In genomic region chr1:121097867-121098215, GRCh38 we compare ENCODE assay signal across 8 cellular contexts.
DNase-seq lines count a peak whose midpoint lies in the region; ATAC-seq and TF ChIP-seq lines count a peak whose summit lies in the region.
"Not testable (repeated sequence)": the region's sequence is repeated elsewhere in the genome, so short reads cannot be mapped to it uniquely, and the experiment has no call there.

No MANE protein-coding gene starts in this region.

- intact Hi-C loops in vagina (cut with DNase I), result not testable (repeated sequence)

- not testable (repeated sequence) for TF ChIP-seq POLR2A in vagina (IDR thresholded peaks at IDR 0.05)

- not testable (repeated sequence) for H3K9me3 Mint-ChIP-seq in endodermal cell; progenitor cell of endocrine pancreas (ENCODE audit: low read depth)

- not testable (repeated sequence) for H3K36me3 Mint-ChIP-seq in endodermal cell (ENCODE audit: low read depth); progenitor cell of endocrine pancreas (ENCODE audit: insufficient read depth)

- H3K9me3 ChIP-seq in endodermal cell (ENCODE audit: control insufficient read depth, low read length); vagina: not testable (repeated sequence)

- H3K27me3 Mint-ChIP-seq in endodermal cell (ENCODE audit: insufficient read depth); progenitor cell of endocrine pancreas: not testable (repeated sequence)

- H3K27me3 ChIP-seq in endodermal cell (ENCODE audit: control insufficient read depth, insufficient read depth, low read length, poor library complexity, severe bottlenecking); kidney epithelial cell (ENCODE audit: control insufficient read depth, insufficient read depth, low read length); vagina: not testable (repeated sequence)

- WGBS in endodermal cell (ENCODE audit: insufficient coverage in 1 of 2, insufficient read length in 1 of 2), 2 experiments, result 11% methylated on average over 5 of the region's 21 CpGs; no CpG with 5 or more reads in 1 of the 2 experiments

- peak overlapping the region; percentile 50 for H3K4me3 Mint-ChIP-seq in endodermal cell
- peak overlapping the region; percentile 80 for H3K4me3 Mint-ChIP-seq in progenitor cell of endocrine pancreas (ENCODE audit: low read depth)

- not testable (repeated sequence) for H3K4me1 ChIP-seq in endodermal cell (ENCODE audit: control insufficient read depth, insufficient read depth, low read length); vagina

- not testable (repeated sequence) for H3K9ac ChIP-seq in endodermal cell (ENCODE audit: extremely low read depth, low read length, poor library complexity, severe bottlenecking)

- not testable (repeated sequence) for H3K27ac ChIP-seq in endodermal cell (ENCODE audit: low read depth, low read length)
- peak overlapping the region; percentile 79 for H3K27ac ChIP-seq in vagina

- peak; percentile 37 to 73 for DNase-seq in NCI-H526 (lab: John Stamatoyannopoulos, UW)
- DNase-seq in activated T-cell treated with anti-CD3 and anti-CD28 coated beads, Interleukin-2, amount 50 U/mL, for 48 hours, result peak; percentile 25 to 41
- peak; percentile 66 for DNase-seq in endodermal cell
- DNase-seq in kidney epithelial cell (ENCODE audit: low read depth); vagina (ENCODE audit: extremely low spot score in 2 of 2): not testable (repeated sequence)
- DNase-seq in progenitor cell of endocrine pancreas (ENCODE audit: low spot score, unreplicated experiment), result peak; percentile 14

- H3K4me1 Mint-ChIP-seq in endodermal cell; progenitor cell of endocrine pancreas (ENCODE audit: low read depth): not testable (repeated sequence)

- ATAC-seq in GM18499 (IDR thresholded peaks at IDR 0.05; ENCODE audit: insufficient read depth, unreplicated experiment), result peak; percentile 7
- ATAC-seq in HG02938 (IDR thresholded peaks at IDR 0.05; ENCODE audit: unreplicated experiment), result peak; percentile 20

- H3K4me3 ChIP-seq in endodermal cell (ENCODE audit: low read length), result peak overlapping the region; percentile 64
- peak overlapping the region; percentile 24 for H3K4me3 ChIP-seq in kidney epithelial cell (ENCODE audit: low read depth, low read length)
- H3K4me3 ChIP-seq in vagina, result peak overlapping the region; percentile 31 to 45

- not testable (repeated sequence) for TF ChIP-seq CTCF in endodermal cell (conservative IDR thresholded peaks at IDR 0.05); kidney epithelial cell (IDR thresholded peaks at IDR 0.05; ENCODE audit: insufficient read depth, low read length, poor library complexity, severe bottlenecking); progenitor cell of endocrine pancreas (IDR thresholded peaks at IDR 0.05; ENCODE audit: unreplicated experiment); vagina (IDR thresholded peaks at IDR 0.05)

- H3K36me3 ChIP-seq in endodermal cell (ENCODE audit: control insufficient read depth, insufficient read depth, low read length); kidney epithelial cell (ENCODE audit: control insufficient read depth, insufficient read depth, low read length); vagina: not testable (repeated sequence)

- H3K27ac Mint-ChIP-seq in endodermal cell, result not testable (repeated sequence)
- peak overlapping the region; percentile 92 for H3K27ac Mint-ChIP-seq in progenitor cell of endocrine pancreas
